Comparison of ENCODE assay signal across 1 cellular context in the genomic region with DNA sequence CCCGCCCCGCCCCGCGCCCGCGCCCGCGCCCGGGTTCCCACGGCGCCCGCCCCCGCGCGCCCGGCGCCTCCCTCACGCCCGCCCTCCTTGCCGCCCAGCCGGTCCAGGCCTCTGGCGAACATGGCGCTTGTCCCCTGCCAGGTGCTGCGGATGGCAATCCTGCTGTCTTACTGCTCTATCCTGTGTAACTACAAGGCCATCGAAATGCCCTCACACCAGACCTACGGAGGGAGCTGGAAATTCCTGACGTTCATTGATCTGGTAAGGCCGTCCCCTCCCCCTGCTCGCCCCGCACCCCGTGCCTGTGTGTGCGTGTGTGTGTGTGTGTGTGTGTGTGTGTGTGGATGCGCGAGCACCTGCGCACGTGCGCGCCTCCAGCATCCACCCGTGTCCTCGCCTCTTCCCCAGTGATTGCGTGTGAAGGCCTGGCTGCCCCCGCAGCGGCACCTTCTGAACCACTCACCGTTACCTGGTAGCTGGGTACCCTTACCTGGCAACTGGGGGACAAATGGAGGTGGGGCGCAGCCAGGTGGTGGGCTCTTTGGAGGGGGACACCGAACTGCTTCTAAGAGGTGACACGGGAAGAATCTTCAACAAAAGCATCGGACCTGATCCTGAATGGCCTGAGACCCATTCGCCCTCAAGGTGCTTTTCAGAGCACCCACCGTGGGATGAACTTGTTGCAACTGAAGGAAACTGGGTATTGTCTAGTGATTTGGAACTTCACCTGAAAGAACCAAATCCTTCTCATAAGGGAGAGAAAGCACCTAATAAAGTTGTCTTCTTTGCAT.
TF ChIP-seq lines count a peak whose summit lies in the region.

TSS of gene AIG1 (plus strand) at position 84 of the 791 bp plus-strand sequence. CDS start at position 121, 37 bp downstream.

TF ChIP-seq in HepG2, 621 proteins besides CTCF, POLR2A, EP300 and RAD21 (continued from another document and continues in another):
- TF ChIP-seq CERS6 (CRISPR knock-in tag; IDR thresholded peaks at IDR 0.05) (no peak), NFYB (CRISPR knock-in tag; IDR thresholded peaks at IDR 0.05) (no peak), ZKSCAN5 (CRISPR knock-in tag; IDR thresholded peaks at IDR 0.05) (no peak; the same call in 1 of the 2 replicates), ZNF503 (CRISPR knock-in tag; IDR thresholded peaks at IDR 0.05) (no peak), ZNF883 (CRISPR knock-in tag; IDR thresholded peaks at IDR 0.05; ENCODE audit: not compliant biosample characterization) (peak; percentile 73), CBX5 (CRISPR knock-in tag; IDR thresholded peaks at IDR 0.05; ENCODE audit: borderline replicate concordance) (no peak), NAIF1 (CRISPR knock-in tag; IDR thresholded peaks at IDR 0.05; ENCODE audit: borderline replicate concordance) (no peak), ZBTB1 (CRISPR knock-in tag; IDR thresholded peaks at IDR 0.05; ENCODE audit: borderline replicate concordance) (no peak; the same call in 1 of the 2 replicates), ZBTB38 (CRISPR knock-in tag; IDR thresholded peaks at IDR 0.05) (no peak), RCOR2 (CRISPR knock-in tag; IDR thresholded peaks at IDR 0.05) (no peak), ZNF841 (CRISPR knock-in tag; IDR thresholded peaks at IDR 0.05; ENCODE audit: borderline replicate concordance) (0 out of 2 replicates have a peak, but pooled peaks have one; percentile 55), ZNF17 (CRISPR knock-in tag; IDR thresholded peaks at IDR 0.05) (no peak), SP2 (CRISPR knock-in tag; IDR thresholded peaks at IDR 0.05) (no peak; the same call in none of the 2 replicates), NCOR1 (IDR thresholded peaks at IDR 0.05; ENCODE audit: borderline replicate concordance, low read length) (no peak), DMTF1 (CRISPR knock-in tag; IDR thresholded peaks at IDR 0.05) (0 out of 2 replicates have a peak, but pooled peaks have one; percentile 68), ZFP62 (CRISPR knock-in tag; IDR thresholded peaks at IDR 0.05) (no peak), HMG20B (CRISPR knock-in tag; conservative IDR thresholded peaks at IDR 0.05) (0 out of 2 replicates have a peak, but pooled peaks have one; percentile 3), ATF4 (CRISPR knock-in tag; IDR thresholded peaks at IDR 0.05) (peak in 1 of 2 experiments; percentile 51; a peak in 2 of 4 replicates), TEAD2 (CRISPR knock-in tag; IDR thresholded peaks at IDR 0.05) (no peak), PATZ1 (CRISPR knock-in tag; IDR thresholded peaks at IDR 0.05) (peak; percentile 43), DPF2 (CRISPR knock-in tag; IDR thresholded peaks at IDR 0.05; ENCODE audit: borderline replicate concordance, low read depth) (no peak; the same call in none of the 2 replicates), U2AF2 (IDR thresholded peaks at IDR 0.05; ENCODE audit: low read depth, low read length) (no peak), PCBP2 (optimal IDR thresholded peaks at IDR 0.05; ENCODE audit: low read depth, low read length, poor library complexity, severe bottlenecking) (no peak), SMC3 (IDR thresholded peaks at IDR 0.05; ENCODE audit: low read length) (no peak), SIN3B (IDR thresholded peaks at IDR 0.05; ENCODE audit: low read length) (no peak), ZNF816 (CRISPR knock-in tag; IDR thresholded peaks at IDR 0.05; ENCODE audit: borderline replicate concordance) (peak; percentile 13; the same call in 1 of the 2 replicates), CEBPZ (IDR thresholded peaks at IDR 0.05; ENCODE audit: low read length) (no peak), DMAP1 (CRISPR knock-in tag; IDR thresholded peaks at IDR 0.05) (peak; percentile 84), ZNF878 (CRISPR knock-in tag; IDR thresholded peaks at IDR 0.05) (no peak), GATAD1 (CRISPR knock-in tag; IDR thresholded peaks at IDR 0.05) (no peak), POLR2AphosphoS5 (IDR thresholded peaks at IDR 0.05; ENCODE audit: low read depth, low read length) (peak; percentile 89), HMGA1 (CRISPR knock-in tag; conservative IDR thresholded peaks at IDR 0.05) (no peak)
- TF ChIP-seq, protein P1, sequence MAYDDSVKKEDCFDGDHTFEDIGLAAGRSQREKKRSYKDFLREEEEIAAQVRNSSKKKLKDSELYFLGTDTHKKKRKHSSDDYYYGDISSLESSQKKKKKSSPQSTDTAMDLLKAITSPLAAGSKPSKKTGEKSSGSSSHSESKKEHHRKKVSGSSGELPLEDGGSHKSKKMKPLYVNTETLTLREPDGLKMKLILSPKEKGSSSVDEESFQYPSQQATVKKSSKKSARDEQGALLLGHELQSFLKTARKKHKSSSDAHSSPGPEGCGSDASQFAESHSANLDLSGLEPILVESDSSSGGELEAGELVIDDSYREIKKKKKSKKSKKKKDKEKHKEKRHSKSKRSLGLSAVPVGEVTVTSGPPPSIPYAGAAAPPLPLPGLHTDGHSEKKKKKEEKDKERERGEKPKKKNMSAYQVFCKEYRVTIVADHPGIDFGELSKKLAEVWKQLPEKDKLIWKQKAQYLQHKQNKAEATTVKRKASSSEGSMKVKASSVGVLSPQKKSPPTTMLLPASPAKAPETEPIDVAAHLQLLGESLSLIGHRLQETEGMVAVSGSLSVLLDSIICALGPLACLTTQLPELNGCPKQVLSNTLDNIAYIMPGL (CRISPR knock-in tag; IDR thresholded peaks at IDR 0.05; ENCODE audit: borderline replicate concordance in 1 of 2, low read depth in 1 of 2): peak; percentile 29 to 60; a peak in 3 of 4 replicates
- TF ChIP-seq, protein P2, sequence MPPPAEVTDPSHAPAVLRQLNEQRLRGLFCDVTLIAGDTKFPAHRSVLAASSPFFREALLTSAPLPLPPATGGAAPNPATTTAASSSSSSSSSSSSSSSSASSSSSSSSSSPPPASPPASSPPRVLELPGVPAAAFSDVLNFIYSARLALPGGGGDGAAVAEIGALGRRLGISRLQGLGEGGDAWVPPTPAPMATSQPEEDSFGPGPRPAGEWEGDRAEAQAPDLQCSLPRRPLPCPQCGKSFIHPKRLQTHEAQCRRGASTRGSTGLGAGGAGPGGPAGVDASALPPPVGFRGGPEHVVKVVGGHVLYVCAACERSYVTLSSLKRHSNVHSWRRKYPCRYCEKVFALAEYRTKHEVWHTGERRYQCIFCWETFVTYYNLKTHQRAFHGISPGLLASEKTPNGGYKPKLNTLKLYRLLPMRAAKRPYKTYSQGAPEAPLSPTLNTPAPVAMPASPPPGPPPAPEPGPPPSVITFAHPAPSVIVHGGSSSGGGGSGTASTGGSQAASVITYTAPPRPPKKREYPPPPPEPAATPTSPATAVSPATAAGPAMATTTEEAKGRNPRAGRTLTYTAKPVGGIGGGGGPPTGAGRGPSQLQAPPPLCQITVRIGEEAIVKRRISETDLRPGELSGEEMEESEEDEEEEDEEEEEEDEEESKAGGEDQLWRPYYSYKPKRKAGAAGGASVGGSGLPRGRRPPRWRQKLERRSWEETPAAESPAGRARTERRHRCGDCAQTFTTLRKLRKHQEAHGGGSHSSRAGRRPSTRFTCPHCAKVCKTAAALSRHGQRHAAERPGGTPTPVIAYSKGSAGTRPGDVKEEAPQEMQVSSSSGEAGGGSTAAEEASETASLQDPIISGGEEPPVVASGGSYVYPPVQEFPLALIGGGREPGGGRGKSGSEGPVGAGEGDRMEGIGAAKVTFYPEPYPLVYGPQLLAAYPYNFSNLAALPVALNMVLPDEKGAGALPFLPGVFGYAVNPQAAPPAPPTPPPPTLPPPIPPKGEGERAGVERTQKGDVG (CRISPR knock-in tag; IDR thresholded peaks at IDR 0.05; ENCODE audit: borderline replicate concordance): no peak
- TF ChIP-seq, protein P3, sequence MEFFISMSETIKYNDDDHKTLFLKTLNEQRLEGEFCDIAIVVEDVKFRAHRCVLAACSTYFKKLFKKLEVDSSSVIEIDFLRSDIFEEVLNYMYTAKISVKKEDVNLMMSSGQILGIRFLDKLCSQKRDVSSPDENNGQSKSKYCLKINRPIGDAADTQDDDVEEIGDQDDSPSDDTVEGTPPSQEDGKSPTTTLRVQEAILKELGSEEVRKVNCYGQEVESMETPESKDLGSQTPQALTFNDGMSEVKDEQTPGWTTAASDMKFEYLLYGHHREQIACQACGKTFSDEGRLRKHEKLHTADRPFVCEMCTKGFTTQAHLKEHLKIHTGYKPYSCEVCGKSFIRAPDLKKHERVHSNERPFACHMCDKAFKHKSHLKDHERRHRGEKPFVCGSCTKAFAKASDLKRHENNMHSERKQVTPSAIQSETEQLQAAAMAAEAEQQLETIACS (CRISPR knock-in tag; IDR thresholded peaks at IDR 0.05): peak; percentile 87
